In the genomic region with DNA sequence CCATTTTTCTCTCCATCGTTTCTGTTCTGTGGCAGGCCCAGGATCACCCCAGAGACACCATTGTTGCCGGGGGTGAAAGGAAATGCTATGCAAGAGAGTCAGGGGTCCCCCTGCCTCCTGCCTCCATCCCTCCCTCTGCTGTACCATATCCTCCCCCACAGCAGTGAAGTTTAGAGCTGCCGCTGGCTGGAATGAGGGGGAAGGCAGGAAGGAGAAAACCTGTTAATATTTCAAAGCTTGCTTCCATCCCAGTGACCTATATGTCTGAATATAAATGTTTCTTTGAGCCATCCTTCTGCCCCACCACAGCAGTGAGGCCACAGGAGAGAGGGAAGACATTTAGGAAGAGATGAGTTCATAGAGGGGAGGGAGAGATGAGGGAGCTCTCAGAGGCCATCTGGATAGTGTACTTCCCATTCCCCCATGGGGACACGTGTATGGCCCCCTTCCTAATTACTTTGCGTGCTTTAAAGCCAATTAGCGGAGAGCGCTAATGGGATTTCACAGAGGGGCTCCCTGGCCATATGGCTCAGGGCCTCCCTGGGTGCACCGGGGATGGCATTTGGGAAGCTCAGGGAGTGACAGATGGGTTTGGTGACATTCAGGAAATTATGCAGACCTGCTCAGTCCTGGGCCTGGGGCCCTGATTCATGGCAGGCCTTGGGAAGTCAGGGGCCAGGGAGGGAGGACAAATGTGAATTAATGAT, we compare ENCODE assay signal across 17 cellular contexts. TPM values are rescaled to one million over a fixed set of nuclear protein-coding genes. Genes with fewer than 3 reads are reported as not detected.
DNase-seq lines count a peak whose midpoint lies in the region; ATAC-seq and TF ChIP-seq lines count a peak whose summit lies in the region.
"Had no signal": no experiment of that assay in that cellular context is flagged by ENCODE, and none has a peak within 500 bp of the region (broad histone marks: within the 10 kb centered on the region; RNA-seq: fewer than 3 reads in every experiment).

No MANE protein-coding gene starts in this region.

- H3K4me3 Mint-ChIP-seq in brain = no peak overlapping the region
- H3K4me3 Mint-ChIP-seq: activated T-helper 17 cell treated with anti-CD3 and anti-CD28 coated beads, Interleukin-2, amount 50 U/mL, for 72 hours; CD4-positive, CD25-positive, alpha-beta regulatory T cell; T-helper 17 cell had no signal

- peaks cover 59% of the 10 kb centered on the region for H3K4me1 Mint-ChIP-seq in brain
- H3K4me1 Mint-ChIP-seq: activated T-helper 17 cell treated with anti-CD3 and anti-CD28 coated beads, Interleukin-2, amount 50 U/mL, for 72 hours had no signal

- peaks cover 10% of the 10 kb centered on the region for H3K27me3 Mint-ChIP-seq in brain

- DNase-seq in NCI-H748 (lab: John Stamatoyannopoulos, UW; ENCODE audit: unreplicated experiment) (peak; percentile 18), NCI-H748 treated with DMSO at 0.1 percent for 48 hours (lab: John Stamatoyannopoulos, UW) (no peak), NCI-H1694 treated with DMSO at 0.1 percent for 48 hours (lab: John Stamatoyannopoulos, UW) (peak; percentile 96), retina (peak; percentile 85), hypothalamus (lab: John Stamatoyannopoulos, UW) (no peak)
- DNase-seq: activated CD4-positive, CD25-positive, alpha-beta regulatory T cell; activated CD8-positive, alpha-beta memory T cell treated with anti-CD3 and anti-CD28 coated beads for 24 hours; CD4-positive, CD25-positive, alpha-beta regulatory T cell; central memory CD4-positive, alpha-beta T cell; sigmoid colon; stimulated activated CD4-positive, alpha-beta T cell treated with anti-CD3 and anti-CD28 coated beads, Interleukin-1b, Interleukin-23, amount 100 ng/mL, for 48 hours; T-helper 17 cell had no signal

- H3K27ac Mint-ChIP-seq in brain = peak overlapping the region; percentile 46 to 91 (median 87)
- H3K27ac Mint-ChIP-seq: activated T-helper 17 cell treated with anti-CD3 and anti-CD28 coated beads, Interleukin-2, amount 50 U/mL, for 72 hours; T-helper 17 cell had no signal

- H3K36me3 Mint-ChIP-seq in brain = no peaks in the 10 kb centered on the region
- H3K36me3 Mint-ChIP-seq: CD4-positive, CD25-positive, alpha-beta regulatory T cell had no signal

- TF ChIP-seq CTCF in brain (conservative IDR thresholded peaks at IDR 0.05) = no peak

- peaks cover 0 to 2% (median 0%) of the 10 kb centered on the region in 5 experiments for H3K9me3 Mint-ChIP-seq in brain
- H3K9me3 Mint-ChIP-seq: activated T-helper 17 cell treated with anti-CD3 and anti-CD28 coated beads, Interleukin-2, amount 50 U/mL, for 72 hours had no signal

- ATAC-seq in HG03139 (IDR thresholded peaks at IDR 0.05; ENCODE audit: unreplicated experiment) (no peak), HG02938 (IDR thresholded peaks at IDR 0.05; ENCODE audit: unreplicated experiment) (no peak)
- ATAC-seq: A549; activated T-helper 17 cell treated with anti-CD3 and anti-CD28 coated beads, Interleukin-2, amount 50 U/mL, for 72 hours; T-helper 17 cell had no signal

RNA-seq across cellular contexts. Expression of gene CHRNB4, which starts 40.4 kb away (rescaled TPM):
- 1.5 TPM for polyA plus RNA-seq in brain (ENCODE audit: insufficient read depth, low read depth, low replicate concordance)
- polyA plus RNA-seq: CD4-positive, CD25-positive, alpha-beta regulatory T cell had no signal

Comparison
In these comparisons a context has a peak if more than half of its experiments do, and no peak if none do; other contexts are left out.
1. DNase-seq: peak in NCI-H748 (single experiment), NCI-H1694 treated with DMSO at 0.1 percent for 48 hours (single experiment) and retina (single experiment); none in NCI-H748 treated with DMSO at 0.1 percent for 48 hours (single experiment) and hypothalamus (0 of 51).